In genomic region chr1:2908081-2908480, GRCh38 we compare ENCODE assay signal across 27 cellular contexts.
"Had no signal": no experiment of that assay in that cellular context is flagged by ENCODE, and none has a peak within 500 bp of the region (broad histone marks: within the 10 kb centered on the region; RNA-seq: fewer than 3 reads in every experiment).

No MANE protein-coding gene starts in this region.

- H3K9me3 ChIP-seq: stomach, suprapubic skin, testis, thoracic aorta, thyroid gland, tibial artery, tibial nerve, transverse colon, upper lobe of left lung, upper lobe of right lung, uterus, vagina had no signal

- H3K9me3 Mint-ChIP-seq: stimulated activated effector memory CD8-positive, alpha-beta T cell treated with anti-CD3 and anti-CD28 coated beads, Interleukin-12 subunit alpha, Interleukin-12 subunit beta, amount 100 ng/mL, for 72 hours; stimulated activated memory B cell treated with anti-CD40 and anti-IgM and Interleukin-4, amounts not matched to agents 10 μg/mL and 1 μg/mL and 100 μg/mL, for 72 hours; stimulated activated naive B cell treated with anti-CD40 and anti-IgM and Interleukin-4, amounts not matched to agents 10 μg/mL and 1 μg/mL and 100 μg/mL, for 72 hours; stimulated activated naive CD8-positive, alpha-beta T cell treated with anti-CD3 and anti-CD28 coated beads, Interleukin-15, amount 100 ng/mL, for 72 hours; stimulated activated naive CD8-positive, alpha-beta T cell treated with anti-CD3 and anti-CD28 coated beads, Interleukin-15, Interleukin-2, amounts not matched to agents 100 ng/mL and 50 ng/mL, for 24 hours; type B pancreatic cell had no signal

- H3K4me1 Mint-ChIP-seq: stimulated activated effector memory CD8-positive, alpha-beta T cell treated with anti-CD3 and anti-CD28 coated beads, Interleukin-12 subunit alpha, Interleukin-12 subunit beta, amount 100 ng/mL, for 72 hours; stimulated activated memory B cell treated with anti-CD40 and anti-IgM and Interleukin-4, amounts not matched to agents 10 μg/mL and 1 μg/mL and 100 μg/mL, for 72 hours; stimulated activated naive B cell treated with anti-CD40 and anti-IgM and Interleukin-4, amounts not matched to agents 10 μg/mL and 1 μg/mL and 100 μg/mL, for 72 hours; stimulated activated naive CD8-positive, alpha-beta T cell treated with anti-CD3 and anti-CD28 coated beads, Interleukin-15, amount 100 ng/mL, for 72 hours had no signal

- H3K4me1 ChIP-seq: suprapubic skin, thyroid gland, tibial artery, transverse colon, upper lobe of left lung, upper lobe of right lung, uterus, vagina had no signal

- H3K27me3 Mint-ChIP-seq: stimulated activated naive CD8-positive, alpha-beta T cell treated with anti-CD3 and anti-CD28 coated beads, Interleukin-15, amount 100 ng/mL, for 72 hours; stimulated activated naive CD8-positive, alpha-beta T cell treated with anti-CD3 and anti-CD28 coated beads, Interleukin-15, Interleukin-2, amounts not matched to agents 100 ng/mL and 50 ng/mL, for 24 hours; type B pancreatic cell had no signal

- H3K27me3 ChIP-seq: testis, thyroid gland, upper lobe of left lung, uterus, vagina had no signal

- DNase-seq: stimulated activated CD4-positive, alpha-beta T cell treated with anti-CD3 and anti-CD28 coated beads, Interleukin-2, amount 100 ng/mL, for 48 hours; stimulated activated CD4-positive, alpha-beta T cell treated with anti-CD3 and anti-CD28 coated beads, Interleukin-4, amount 100 ng/mL, for 1 hour; stimulated activated CD4-positive, alpha-beta T cell treated with anti-CD3 and anti-CD28 coated beads, Interleukin-4, amount 100 ng/mL, for 24 hours; stimulated activated CD4-positive, alpha-beta T cell treated with anti-CD3 and anti-CD28 coated beads, Interleukin-4, amount 100 ng/mL, for 4 hours; stimulated activated CD8-positive, alpha-beta memory T cell treated with anti-CD3 and anti-CD28 coated beads, Interleukin-4, amount 100 ng/mL, for 48 hours; stimulated activated naive B cell treated with anti-CD40 and anti-IgM and Interleukin-4, amounts not matched to agents 10 μg/mL and 1 μg/mL and 100 μg/mL, for 72 hours; stimulated activated naive CD4-positive, alpha-beta T cell treated with Interleukin-2 at 50 U/mL for 16 hours; stimulated activated naive CD8-positive, alpha-beta T cell treated with anti-CD3 and anti-CD28 coated beads, Interleukin-15, amount 100 ng/mL, for 72 hours; stimulated activated naive CD8-positive, alpha-beta T cell treated with anti-CD3 and anti-CD28 coated beads, Interleukin-15, Interleukin-2, amounts not matched to agents 100 U/mL and 50 U/mL, for 24 hours; stomach; substantia nigra; testis; thyroid gland; tibial artery; transverse colon; trophoblast cell; upper lobe of right lung; uterus had no signal

- H3K4me3 ChIP-seq: stomach, suprapubic skin, testis, thoracic aorta, thyroid gland, tibial artery, tibial nerve, transverse colon, upper lobe of left lung, upper lobe of right lung, uterus, vagina had no signal

- H3K4me3 Mint-ChIP-seq: stimulated activated effector memory CD8-positive, alpha-beta T cell treated with anti-CD3 and anti-CD28 coated beads, Interleukin-12 subunit alpha, Interleukin-12 subunit beta, amount 100 ng/mL, for 72 hours; stimulated activated memory B cell treated with anti-CD40 and anti-IgM and Interleukin-4, amounts not matched to agents 10 μg/mL and 1 μg/mL and 100 μg/mL, for 72 hours; stimulated activated naive B cell treated with anti-CD40 and anti-IgM and Interleukin-4, amounts not matched to agents 10 μg/mL and 1 μg/mL and 100 μg/mL, for 72 hours; stimulated activated naive CD8-positive, alpha-beta T cell treated with anti-CD3 and anti-CD28 coated beads, Interleukin-15, amount 100 ng/mL, for 72 hours; stimulated activated naive CD8-positive, alpha-beta T cell treated with anti-CD3 and anti-CD28 coated beads, Interleukin-15, Interleukin-2, amounts not matched to agents 100 ng/mL and 50 ng/mL, for 24 hours; type B pancreatic cell had no signal

- ATAC-seq: stimulated activated effector memory CD8-positive, alpha-beta T cell treated with anti-CD3 and anti-CD28 coated beads, Interleukin-12 subunit alpha, Interleukin-12 subunit beta, amount 100 ng/mL, for 72 hours; stimulated activated memory B cell treated with anti-CD40 and anti-IgM and Interleukin-4, amounts not matched to agents 10 μg/mL and 1 μg/mL and 100 μg/mL, for 72 hours; stimulated activated naive B cell treated with anti-CD40 and anti-IgM and Interleukin-4, amounts not matched to agents 10 μg/mL and 1 μg/mL and 100 μg/mL, for 72 hours; stimulated activated naive CD8-positive, alpha-beta T cell treated with anti-CD3 and anti-CD28 coated beads, Interleukin-15, amount 100 ng/mL, for 72 hours; upper lobe of right lung had no signal

- H3K27ac ChIP-seq: stomach, suprapubic skin, testis, thoracic aorta, thyroid gland, tibial artery, tibial nerve, transverse colon, upper lobe of left lung, upper lobe of right lung, uterus, vagina had no signal

- H3K36me3 Mint-ChIP-seq: stimulated activated effector memory CD8-positive, alpha-beta T cell treated with anti-CD3 and anti-CD28 coated beads, Interleukin-12 subunit alpha, Interleukin-12 subunit beta, amount 100 ng/mL, for 72 hours; stimulated activated memory B cell treated with anti-CD40 and anti-IgM and Interleukin-4, amounts not matched to agents 10 μg/mL and 1 μg/mL and 100 μg/mL, for 72 hours; stimulated activated naive B cell treated with anti-CD40 and anti-IgM and Interleukin-4, amounts not matched to agents 10 μg/mL and 1 μg/mL and 100 μg/mL, for 72 hours; type B pancreatic cell had no signal

- H3K36me3 ChIP-seq: stomach, suprapubic skin, thoracic aorta, thyroid gland, tibial artery, tibial nerve, transverse colon, upper lobe of left lung, upper lobe of right lung, uterus, vagina had no signal

- H3K27ac Mint-ChIP-seq: stimulated activated effector memory CD8-positive, alpha-beta T cell treated with anti-CD3 and anti-CD28 coated beads, Interleukin-12 subunit alpha, Interleukin-12 subunit beta, amount 100 ng/mL, for 72 hours; stimulated activated memory B cell treated with anti-CD40 and anti-IgM and Interleukin-4, amounts not matched to agents 10 μg/mL and 1 μg/mL and 100 μg/mL, for 72 hours; stimulated activated naive B cell treated with anti-CD40 and anti-IgM and Interleukin-4, amounts not matched to agents 10 μg/mL and 1 μg/mL and 100 μg/mL, for 72 hours; stimulated activated naive CD8-positive, alpha-beta T cell treated with anti-CD3 and anti-CD28 coated beads, Interleukin-15, Interleukin-2, amounts not matched to agents 100 ng/mL and 50 ng/mL, for 24 hours; type B pancreatic cell had no signal
